In the genomic region with DNA sequence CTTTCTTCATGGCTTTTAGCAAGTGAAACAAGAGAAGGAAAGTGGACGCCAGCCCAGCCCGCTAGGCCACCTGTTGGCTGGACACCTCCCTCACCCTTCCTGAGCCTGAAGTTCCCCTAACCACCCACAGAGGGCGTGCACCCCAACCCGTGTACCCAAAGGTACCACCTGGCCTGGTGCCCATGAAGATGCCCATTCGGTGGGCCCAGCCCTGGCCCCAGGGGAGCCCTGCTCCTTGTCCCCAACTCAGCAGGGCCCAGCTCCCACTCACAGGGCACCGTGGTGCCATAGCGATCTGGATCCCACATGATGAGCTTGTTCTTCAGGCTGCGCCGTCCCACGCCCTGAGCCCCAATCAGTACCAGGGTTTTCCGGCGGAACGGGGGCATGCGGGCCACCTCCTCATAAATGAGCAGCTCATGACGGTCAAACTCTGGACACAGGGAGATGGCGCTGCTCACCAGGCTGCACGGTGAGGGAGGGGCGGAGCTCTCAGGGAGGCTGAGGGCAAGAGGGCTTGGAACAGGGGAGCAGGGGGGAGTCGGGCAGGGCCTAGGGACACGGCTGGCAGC, we compare ENCODE assay signal across 9 cellular contexts. TPM values are rescaled to one million over a fixed set of nuclear protein-coding genes. Genes with fewer than 3 reads are reported as not detected.
DNase-seq lines count a peak whose midpoint lies in the region; ATAC-seq and TF ChIP-seq lines count a peak whose summit lies in the region.
"Had no signal": no experiment of that assay in that cellular context is flagged by ENCODE, and none has a peak within 500 bp of the region (broad histone marks: within the 10 kb centered on the region; RNA-seq: fewer than 3 reads in every experiment).

No MANE protein-coding gene starts in this region.

- H3K36me3 Mint-ChIP-seq in activated CD8-positive, alpha-beta memory T cell treated with anti-CD3 and anti-CD28 coated beads, Interleukin-2, amount 10 ng/mL, durations not matched to agents 7 days and 5 days, result no peaks in the 10 kb centered on the region

- CTCF ChIA-PET in activated CD8-positive, alpha-beta memory T cell treated with anti-CD3 and anti-CD28 coated beads, Interleukin-2, amount 10 ng/mL, durations not matched to agents 7 days and 5 days (lab: Charles Lee), result interaction anchor here (0.6 to 5.1 kb wide), 22 partner anchors 8 to 163 kb away, joined by 3 to 22 read pairs (median 4); a partner anchor contains a TSS

- peaks cover 7% of the 10 kb centered on the region for H3K27me3 Mint-ChIP-seq in activated CD8-positive, alpha-beta memory T cell treated with anti-CD3 and anti-CD28 coated beads, Interleukin-2, amount 10 ng/mL, durations not matched to agents 7 days and 5 days

- H3K4me1 ChIP-seq in esophagus muscularis mucosa (peaks cover 7 to 9% (median 9%) of the 10 kb centered on the region in 4 donors), prostate gland (replicated peaks) (no peaks in the 10 kb centered on the region)
- H3K4me1 ChIP-seq: BLaER1 had no signal

- H3K9me3 Mint-ChIP-seq in activated CD8-positive, alpha-beta memory T cell treated with anti-CD3 and anti-CD28 coated beads, Interleukin-2, amount 10 ng/mL, durations not matched to agents 7 days and 5 days (ENCODE audit: low read depth), result no peaks in the 10 kb centered on the region

- H3K9me3 ChIP-seq in esophagus muscularis mucosa, result no peaks in the 10 kb centered on the region
- H3K9me3 ChIP-seq in prostate gland, result no peaks in the 10 kb centered on the region
- H3K9me3 ChIP-seq: BLaER1 had no signal

- WGBS in esophagus muscularis mucosa, result 93% methylated on average over 14 of the region's 20 CpGs
- WGBS in prostate gland, result 80% methylated on average over 20 of the region's 20 CpGs

- TF ChIP-seq CTCF in esophagus muscularis mucosa (IDR thresholded peaks at IDR 0.05) (peak; percentile 32 to 73 (median 48)), prostate gland (IDR thresholded peaks at IDR 0.05) (peak; percentile 25 to 59 (median 33))

- H3K4me3 Mint-ChIP-seq in activated CD8-positive, alpha-beta memory T cell treated with anti-CD3 and anti-CD28 coated beads, Interleukin-2, amount 10 ng/mL, durations not matched to agents 7 days and 5 days, result no peak overlapping the region

- peaks cover 0 to 60% (median 37%) of the 10 kb centered on the region in 4 donors for H3K36me3 ChIP-seq in esophagus muscularis mucosa
- no peaks in the 10 kb centered on the region for H3K36me3 ChIP-seq in prostate gland
- H3K36me3 ChIP-seq: BLaER1 had no signal

- ATAC-seq in activated CD8-positive, alpha-beta memory T cell treated with anti-CD3 and anti-CD28 coated beads, Interleukin-2, amount 10 ng/mL, durations not matched to agents 7 days and 5 days, result peak; percentile 60
- ATAC-seq in GM18511 (IDR thresholded peaks at IDR 0.05; ENCODE audit: unreplicated experiment) (no peak), HG02885 (IDR thresholded peaks at IDR 0.05; ENCODE audit: poor library complexity, unreplicated experiment) (no peak)

- intact Hi-C loops in esophagus muscularis mucosa (cut with DNase I), result no loop called here
- intact Hi-C loops in prostate gland (cut with DNase I), result no loop called here

- H3K27ac ChIP-seq in esophagus muscularis mucosa (replicated peaks in 1 of 4) (no peak overlapping the region), prostate gland (no peak overlapping the region)
- H3K27ac ChIP-seq: BLaER1 had no signal

- DNase-seq in NCI-H1417 (lab: John Stamatoyannopoulos, UW) (peak; percentile 24 to 49 (median 36)), NCI-H1417 treated with DMSO at 0.1 percent for 48 hours (lab: John Stamatoyannopoulos, UW) (no peak), NCI-H1930 (lab: John Stamatoyannopoulos, UW) (peak; percentile 12 to 19), esophagus muscularis mucosa (ENCODE audit: extremely low spot score) (no peak), prostate gland (ENCODE audit: low spot score) (no peak)
- peak; percentile 63 for DNase-seq in activated CD8-positive, alpha-beta memory T cell treated with anti-CD3 and anti-CD28 coated beads, Interleukin-2, amount 10 ng/mL, durations not matched to agents 7 days and 5 days

- no peaks in the 10 kb centered on the region for H3K4me1 Mint-ChIP-seq in activated CD8-positive, alpha-beta memory T cell treated with anti-CD3 and anti-CD28 coated beads, Interleukin-2, amount 10 ng/mL, durations not matched to agents 7 days and 5 days

- no peak overlapping the region for H3K27ac Mint-ChIP-seq in activated CD8-positive, alpha-beta memory T cell treated with anti-CD3 and anti-CD28 coated beads, Interleukin-2, amount 10 ng/mL, durations not matched to agents 7 days and 5 days

- no peaks in the 10 kb centered on the region for H3K27me3 ChIP-seq in esophagus muscularis mucosa
- no peaks in the 10 kb centered on the region for H3K27me3 ChIP-seq in prostate gland (replicated peaks; ENCODE audit: insufficient read depth)
- H3K27me3 ChIP-seq: BLaER1 had no signal

- H3K4me3 ChIP-seq in esophagus muscularis mucosa, result no peak overlapping the region
- H3K4me3 ChIP-seq in prostate gland, result no peak overlapping the region
- H3K4me3 ChIP-seq: BLaER1 had no signal

- no peak for TF ChIP-seq EP300 in esophagus muscularis mucosa (IDR thresholded peaks at IDR 0.05)

- TF ChIP-seq POLR2A in esophagus muscularis mucosa (IDR thresholded peaks at IDR 0.05; ENCODE audit: low read depth), result no peak
- no peak for TF ChIP-seq POLR2A in prostate gland (IDR thresholded peaks at IDR 0.05)

RNA-seq across cellular contexts. Expression of a gene that starts 26.8 kb away (rescaled TPM):
- total RNA-seq in activated CD8-positive, alpha-beta memory T cell treated with anti-CD3 and anti-CD28 coated beads, Interleukin-2, amount 10 ng/mL, durations not matched to agents 7 days and 5 days, result under 1 TPM; 0.56 to 0.61 TPM
- total RNA-seq in esophagus muscularis mucosa (10 to 100 TPM; 13.3 to 15.9 (median 15.6) TPM), prostate gland (10 to 100 TPM; 14.9 to 17.7 TPM)

RNA-seq across cellular contexts. Expression of a gene that starts 33.5 kb away (rescaled TPM):
- total RNA-seq in activated CD8-positive, alpha-beta memory T cell treated with anti-CD3 and anti-CD28 coated beads, Interleukin-2, amount 10 ng/mL, durations not matched to agents 7 days and 5 days, result not detected
- total RNA-seq in esophagus muscularis mucosa (10 to 100 TPM in 1 of 4 donors, 1 to 10 TPM in 2, under 1 TPM in 1; 0.83 to 12.0 (median 7.3) TPM), prostate gland (10 to 100 TPM in 1 of 2 donors, under 1 TPM in 1; 0.09 to 33.5 TPM)

RNA-seq across cellular contexts. Expression of a gene that starts 47.6 kb away (rescaled TPM):
- not detected for total RNA-seq in activated CD8-positive, alpha-beta memory T cell treated with anti-CD3 and anti-CD28 coated beads, Interleukin-2, amount 10 ng/mL, durations not matched to agents 7 days and 5 days
- total RNA-seq in esophagus muscularis mucosa, result 1 to 10 TPM; 5.0 to 9.9 (median 6.2) TPM
- 10 to 100 TPM in 1 of 2 donors, 1 to 10 TPM in 1; 4.4 to 16.4 TPM for total RNA-seq in prostate gland

Comparison
In these comparisons a context has a peak if more than half of its experiments do, and no peak if none do; other contexts are left out.
1. DNase-seq: peak in NCI-H1417 (3 of 3), NCI-H1930 (2 of 2) and activated CD8-positive, alpha-beta memory T cell treated with anti-CD3 and anti-CD28 coated beads, Interleukin-2, amount 10 ng/mL, durations not matched to agents 7 days and 5 days (single experiment); none in NCI-H1417 treated with DMSO at 0.1 percent for 48 hours (single experiment), esophagus muscularis mucosa (single experiment) and prostate gland (single experiment).
2. RNA of a gene that starts 26.8 kb away (total RNA-seq): 14.9 to 17.7 TPM in prostate gland and 13.3 to 15.9 TPM in esophagus muscularis mucosa; 0.56 to 0.61 TPM in activated CD8-positive, alpha-beta memory T cell treated with anti-CD3 and anti-CD28 coated beads, Interleukin-2, amount 10 ng/mL, durations not matched to agents 7 days and 5 days; every median in the first group is over 4 times any median in the second.
3. RNA of a gene that starts 47.6 kb away (total RNA-seq): 4.4 to 16.4 TPM in prostate gland and 5.0 to 9.9 TPM in esophagus muscularis mucosa; not detected in activated CD8-positive, alpha-beta memory T cell treated with anti-CD3 and anti-CD28 coated beads, Interleukin-2, amount 10 ng/mL, durations not matched to agents 7 days and 5 days; every median in the first group is over 4 times any median in the second.